1 cellular context compared by ENCODE assay signal in genomic region chr18:58015045-58015444, GRCh38.
TF ChIP-seq lines count a peak whose summit lies in the region.

No MANE protein-coding gene starts in this region.

TF ChIP-seq in GM12878, 131 proteins besides CTCF, POLR2A, EP300 and RAD21 (continued from another document and continues in another):
- TF ChIP-seq, protein P1, sequence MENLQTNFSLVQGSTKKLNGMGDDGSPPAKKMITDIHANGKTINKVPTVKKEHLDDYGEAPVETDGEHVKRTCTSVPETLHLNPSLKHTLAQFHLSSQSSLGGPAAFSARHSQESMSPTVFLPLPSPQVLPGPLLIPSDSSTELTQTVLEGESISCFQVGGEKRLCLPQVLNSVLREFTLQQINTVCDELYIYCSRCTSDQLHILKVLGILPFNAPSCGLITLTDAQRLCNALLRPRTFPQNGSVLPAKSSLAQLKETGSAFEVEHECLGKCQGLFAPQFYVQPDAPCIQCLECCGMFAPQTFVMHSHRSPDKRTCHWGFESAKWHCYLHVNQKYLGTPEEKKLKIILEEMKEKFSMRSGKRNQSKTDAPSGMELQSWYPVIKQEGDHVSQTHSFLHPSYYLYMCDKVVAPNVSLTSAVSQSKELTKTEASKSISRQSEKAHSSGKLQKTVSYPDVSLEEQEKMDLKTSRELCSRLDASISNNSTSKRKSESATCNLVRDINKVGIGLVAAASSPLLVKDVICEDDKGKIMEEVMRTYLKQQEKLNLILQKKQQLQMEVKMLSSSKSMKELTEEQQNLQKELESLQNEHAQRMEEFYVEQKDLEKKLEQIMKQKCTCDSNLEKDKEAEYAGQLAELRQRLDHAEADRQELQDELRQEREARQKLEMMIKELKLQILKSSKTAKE (IDR thresholded peaks at IDR 0.05; ENCODE audit: low read depth, poor library complexity, severe bottlenecking), result peak; percentile 65
- peak; percentile 90 for TF ChIP-seq IRF4 (IDR thresholded peaks at IDR 0.05; ENCODE audit: low read depth, low read length)
- TF ChIP-seq POU2F2 (IDR thresholded peaks at IDR 0.05; ENCODE audit: borderline replicate concordance, low read depth, low read length), result peak; percentile 99
- TF ChIP-seq IKZF1 (conservative IDR thresholded peaks at IDR 0.05), result peak; percentile 75
- peak; percentile 45; the same call in 1 of the 2 replicates for TF ChIP-seq BACH1 (IDR thresholded peaks at IDR 0.05; ENCODE audit: borderline replicate concordance)
- TF ChIP-seq SP1 (IDR thresholded peaks at IDR 0.05; ENCODE audit: low read depth, low read length), result peak; percentile 20
- no peak for TF ChIP-seq STAT1 (conservative IDR thresholded peaks at IDR 0.05)
- no peak for TF ChIP-seq ESRRA (IDR thresholded peaks at IDR 0.05; ENCODE audit: low read length)
- no peak for TF ChIP-seq SREBF2 (IDR thresholded peaks at IDR 0.05; ENCODE audit: low read length)
- no peak for TF ChIP-seq SMC3 (IDR thresholded peaks at IDR 0.05; ENCODE audit: borderline replicate concordance, low read length)
- no peak for TF ChIP-seq ZBTB11 (CRISPR knock-in tag; IDR thresholded peaks at IDR 0.05)
- TF ChIP-seq JUND (IDR thresholded peaks at IDR 0.05; ENCODE audit: low read depth, low read length), result no peak
- TF ChIP-seq TBL1XR1 (IDR thresholded peaks at IDR 0.05; ENCODE audit: low read depth, low read length), result no peak
- TF ChIP-seq RELB (IDR thresholded peaks at IDR 0.05; ENCODE audit: low read depth), result peak; percentile 67
- TF ChIP-seq HDGF (IDR thresholded peaks at IDR 0.05), result no peak
- TF ChIP-seq, protein P2, sequence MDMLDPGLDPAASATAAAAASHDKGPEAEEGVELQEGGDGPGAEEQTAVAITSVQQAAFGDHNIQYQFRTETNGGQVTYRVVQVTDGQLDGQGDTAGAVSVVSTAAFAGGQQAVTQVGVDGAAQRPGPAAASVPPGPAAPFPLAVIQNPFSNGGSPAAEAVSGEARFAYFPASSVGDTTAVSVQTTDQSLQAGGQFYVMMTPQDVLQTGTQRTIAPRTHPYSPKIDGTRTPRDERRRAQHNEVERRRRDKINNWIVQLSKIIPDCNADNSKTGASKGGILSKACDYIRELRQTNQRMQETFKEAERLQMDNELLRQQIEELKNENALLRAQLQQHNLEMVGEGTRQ (IDR thresholded peaks at IDR 0.05; ENCODE audit: borderline replicate concordance, low read depth, low read length), result no peak
- peak; percentile 99 for TF ChIP-seq SPI1 (IDR thresholded peaks at IDR 0.05; ENCODE audit: borderline replicate concordance, insufficient read depth, low read depth, low read length)
- no peak for TF ChIP-seq CEBPB (IDR thresholded peaks at IDR 0.05; ENCODE audit: borderline replicate concordance in 1 of 2, low read depth in 2 of 2, low read length in 2 of 2)
- TF ChIP-seq FOXK2 (IDR thresholded peaks at IDR 0.05), result no peak
- TF ChIP-seq, protein P3, sequence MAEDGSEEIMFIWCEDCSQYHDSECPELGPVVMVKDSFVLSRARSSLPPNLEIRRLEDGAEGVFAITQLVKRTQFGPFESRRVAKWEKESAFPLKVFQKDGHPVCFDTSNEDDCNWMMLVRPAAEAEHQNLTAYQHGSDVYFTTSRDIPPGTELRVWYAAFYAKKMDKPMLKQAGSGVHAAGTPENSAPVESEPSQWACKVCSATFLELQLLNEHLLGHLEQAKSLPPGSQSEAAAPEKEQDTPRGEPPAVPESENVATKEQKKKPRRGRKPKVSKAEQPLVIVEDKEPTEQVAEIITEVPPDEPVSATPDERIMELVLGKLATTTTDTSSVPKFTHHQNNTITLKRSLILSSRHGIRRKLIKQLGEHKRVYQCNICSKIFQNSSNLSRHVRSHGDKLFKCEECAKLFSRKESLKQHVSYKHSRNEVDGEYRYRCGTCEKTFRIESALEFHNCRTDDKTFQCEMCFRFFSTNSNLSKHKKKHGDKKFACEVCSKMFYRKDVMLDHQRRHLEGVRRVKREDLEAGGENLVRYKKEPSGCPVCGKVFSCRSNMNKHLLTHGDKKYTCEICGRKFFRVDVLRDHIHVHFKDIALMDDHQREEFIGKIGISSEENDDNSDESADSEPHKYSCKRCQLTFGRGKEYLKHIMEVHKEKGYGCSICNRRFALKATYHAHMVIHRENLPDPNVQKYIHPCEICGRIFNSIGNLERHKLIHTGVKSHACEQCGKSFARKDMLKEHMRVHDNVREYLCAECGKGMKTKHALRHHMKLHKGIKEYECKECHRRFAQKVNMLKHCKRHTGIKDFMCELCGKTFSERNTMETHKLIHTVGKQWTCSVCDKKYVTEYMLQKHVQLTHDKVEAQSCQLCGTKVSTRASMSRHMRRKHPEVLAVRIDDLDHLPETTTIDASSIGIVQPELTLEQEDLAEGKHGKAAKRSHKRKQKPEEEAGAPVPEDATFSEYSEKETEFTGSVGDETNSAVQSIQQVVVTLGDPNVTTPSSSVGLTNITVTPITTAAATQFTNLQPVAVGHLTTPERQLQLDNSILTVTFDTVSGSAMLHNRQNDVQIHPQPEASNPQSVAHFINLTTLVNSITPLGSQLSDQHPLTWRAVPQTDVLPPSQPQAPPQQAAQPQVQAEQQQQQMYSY (CRISPR knock-in tag; IDR thresholded peaks at IDR 0.05), result no peak
- 0 out of 2 replicates have a peak, but pooled peaks have one; percentile 20 for TF ChIP-seq ZNF687 (IDR thresholded peaks at IDR 0.05)
- peak; percentile 92 for TF ChIP-seq DPF2 (IDR thresholded peaks at IDR 0.05)
- no peak for TF ChIP-seq TCF12 (IDR thresholded peaks at IDR 0.05; ENCODE audit: low read depth, low read length)
- TF ChIP-seq BCL11A (IDR thresholded peaks at IDR 0.05; ENCODE audit: low read depth, low read length), result peak; percentile 83
- TF ChIP-seq WRNIP1 (IDR thresholded peaks at IDR 0.05; ENCODE audit: borderline replicate concordance, low read depth, low read length), result no peak
- TF ChIP-seq ASH2L (IDR thresholded peaks at IDR 0.05; ENCODE audit: borderline replicate concordance, low read depth), result no peak
- TF ChIP-seq ZBED1 (IDR thresholded peaks at IDR 0.05; ENCODE audit: borderline replicate concordance), result no peak
- TF ChIP-seq MLLT1 (IDR thresholded peaks at IDR 0.05), result no peak
- no peak for TF ChIP-seq BCLAF1 (IDR thresholded peaks at IDR 0.05)
- TF ChIP-seq SUPT20H (IDR thresholded peaks at IDR 0.05; ENCODE audit: borderline replicate concordance, control insufficient read depth, low read depth, low read length), result no peak
- TF ChIP-seq HCFC1 (IDR thresholded peaks at IDR 0.05; ENCODE audit: low read length), result no peak
- no peak for TF ChIP-seq POLR2AphosphoS5 (IDR thresholded peaks at IDR 0.05; ENCODE audit: low read length)
- TF ChIP-seq MXI1 (IDR thresholded peaks at IDR 0.05; ENCODE audit: low read depth, low read length), result no peak
